ENCODE assay signal across 20 cellular contexts in the genomic region with DNA sequence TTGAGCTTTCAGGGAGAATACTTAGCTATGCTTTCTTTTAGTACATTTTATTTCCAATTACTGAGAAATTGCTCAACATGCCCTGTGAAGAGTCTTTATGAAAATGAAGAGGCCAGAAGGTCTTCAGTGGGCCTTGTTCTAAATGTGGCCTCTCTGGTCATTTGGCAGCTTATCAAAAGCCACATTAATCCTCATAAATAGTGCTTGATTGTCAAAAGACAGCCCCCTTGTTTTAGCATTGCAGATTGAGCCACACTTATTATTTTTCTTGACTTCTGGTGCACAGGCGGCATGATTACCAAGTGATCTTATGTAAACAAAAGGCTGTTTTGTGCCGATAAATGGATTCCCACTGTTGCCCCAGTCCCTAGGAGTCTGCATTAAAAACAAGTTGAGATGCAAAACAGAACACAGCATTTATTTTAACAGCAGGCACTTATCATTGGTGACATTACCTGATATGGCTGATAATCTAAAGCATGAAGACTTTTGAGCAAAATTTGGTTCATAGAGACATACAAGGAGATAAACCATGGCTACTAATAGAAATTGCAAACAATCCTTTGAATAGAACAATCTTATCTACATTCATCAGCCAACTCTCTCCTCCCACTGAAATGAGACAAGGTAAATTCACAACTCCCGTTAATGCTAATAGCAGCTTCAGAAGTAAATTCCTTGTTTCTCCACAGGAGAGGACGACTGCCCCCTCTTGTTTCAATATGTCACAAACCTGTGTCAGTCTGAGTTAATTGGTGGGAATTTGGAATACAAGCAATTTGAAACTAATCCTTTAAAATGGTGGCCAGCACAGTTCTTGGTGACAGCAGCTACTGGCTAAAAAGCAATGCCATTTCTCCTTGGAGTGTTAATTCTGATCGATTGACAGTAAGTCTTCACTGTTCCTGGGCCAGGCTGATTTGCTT.
"Had no signal": no experiment of that assay in that cellular context is flagged by ENCODE, and none has a peak within 500 bp of the region (broad histone marks: within the 10 kb centered on the region; RNA-seq: fewer than 3 reads in every experiment).

No MANE protein-coding gene starts in this region.

- H3K9me3 ChIP-seq: breast epithelium, esophagus muscularis mucosa, heart right ventricle, left lung, mucosa of descending colon, spleen, tibial nerve had no signal

- ATAC-seq: activated CD4-positive, alpha-beta T cell treated with anti-CD3 and anti-CD28 coated beads for 36 hours; activated naive CD4-positive, alpha-beta T cell treated with anti-CD3 and anti-CD28 coated beads, Interleukin-2, amount 50 U/mL, for 72 hours; activated T-cell treated with anti-CD3 and anti-CD28 coated beads, Interleukin-2, amount 50 U/mL, for 72 hours; foreskin keratinocyte; heart right ventricle; left lung; mucosa of descending colon; right cardiac atrium had no signal

- H3K36me3 ChIP-seq: breast epithelium, esophagus muscularis mucosa, heart right ventricle, left lung, spleen, tibial nerve had no signal

- DNase-seq: activated B cell treated with CpG ODN at 0.5 μM for 24 hours; activated CD4-positive, alpha-beta T cell treated with anti-CD3 and anti-CD28 coated beads for 36 hours; activated naive CD4-positive, alpha-beta T cell; activated T-cell treated with anti-CD3 and anti-CD28 coated beads for 4 hours; activated T-cell treated with anti-CD3 and anti-CD28 coated beads, Interleukin-2, amount 50 U/mL, for 72 hours; central memory CD4-positive, alpha-beta T cell; foreskin keratinocyte; heart right ventricle; left lung; mucosa of descending colon; posterior cingulate gyrus; right cardiac atrium; spleen; stimulated activated CD4-positive, alpha-beta T cell treated with anti-CD3 and anti-CD28 coated beads, Interleukin-2, amount 100 ng/mL, for 48 hours; stimulated activated naive CD4-positive, alpha-beta T cell treated with Interleukin-2 at 50 U/mL for 16 hours had no signal

- H3K4me1 ChIP-seq: breast epithelium, esophagus muscularis mucosa, foreskin keratinocyte, heart right ventricle, left lung, spleen, tibial nerve had no signal

- H3K27me3 ChIP-seq: breast epithelium, esophagus muscularis mucosa, heart right ventricle, left lung, spleen, tibial nerve had no signal

- H3K27ac ChIP-seq: breast epithelium, esophagus muscularis mucosa, foreskin keratinocyte, heart right ventricle, left lung, spleen, tibial nerve had no signal

- H3K4me3 ChIP-seq: breast epithelium, esophagus muscularis mucosa, heart right ventricle, left lung, lung, mucosa of descending colon, spleen, tibial nerve had no signal
